ENCODE assay signal across 16 cellular contexts in the genomic region with DNA sequence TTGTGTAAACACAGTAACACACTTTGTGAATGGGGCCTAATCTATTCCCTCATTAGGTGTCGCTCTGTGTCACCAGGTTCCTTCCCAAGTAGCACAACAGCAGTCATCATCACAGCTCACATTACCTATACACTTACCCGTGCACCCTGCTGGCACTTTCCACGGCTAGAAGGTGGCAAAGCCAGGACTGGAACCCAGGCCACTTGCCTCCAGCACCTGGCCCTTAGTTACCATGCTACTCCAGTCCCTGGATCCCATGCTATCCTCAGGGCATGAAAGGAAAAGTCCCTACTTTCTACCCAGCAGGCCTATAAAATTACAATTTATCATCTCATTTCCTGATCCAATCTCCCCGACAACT. TPM values are rescaled to one million over a fixed set of nuclear protein-coding genes. Genes with fewer than 3 reads are reported as not detected.
DNase-seq lines count a peak whose midpoint lies in the region; ATAC-seq and TF ChIP-seq lines count a peak whose summit lies in the region.
"Had no signal": no experiment of that assay in that cellular context is flagged by ENCODE, and none has a peak within 500 bp of the region (broad histone marks: within the 10 kb centered on the region; RNA-seq: fewer than 3 reads in every experiment).

No MANE protein-coding gene starts in this region.

- no peak overlapping the region for H2AFZ ChIP-seq in trophoblast cell (ENCODE audit: insufficient read depth, low read length, poor library complexity)

- no peak overlapping the region for H2BK5ac ChIP-seq in trophoblast cell (ENCODE audit: low read depth, low read length, poor library complexity)

- H3K27me3 ChIP-seq in trophoblast cell (ENCODE audit: insufficient read depth, low read length) = no peaks in the 10 kb centered on the region
- H3K27me3 ChIP-seq: testis had no signal

- H3K36me3 Mint-ChIP-seq in chondrocyte (ENCODE audit: low read depth) = no peaks in the 10 kb centered on the region

- H3K27me3 Mint-ChIP-seq in chondrocyte (ENCODE audit: low read depth) = no peaks in the 10 kb centered on the region
- H3K27me3 Mint-ChIP-seq: B cell had no signal

- no peak overlapping the region for H3K23ac ChIP-seq in trophoblast cell (ENCODE audit: low read length)

- no peak overlapping the region for H3K4me2 ChIP-seq in trophoblast cell (ENCODE audit: low read length)

- H2AK5ac ChIP-seq in trophoblast cell (ENCODE audit: low read length) = no peak overlapping the region

- H3K4ac ChIP-seq in trophoblast cell (ENCODE audit: low read depth, low read length) = peak overlapping the region; percentile 41

- H4K8ac ChIP-seq in trophoblast cell (ENCODE audit: low read depth, low read length) = no peak overlapping the region

- no peak overlapping the region for H3K4me3 Mint-ChIP-seq in chondrocyte (ENCODE audit: unreplicated experiment)
- H3K4me3 Mint-ChIP-seq: activated CD8-positive, alpha-beta T cell treated with anti-CD3 and anti-CD28 coated beads, Interleukin-2, amount 10 ng/mL, durations not matched to agents 7 days and 5 days; B cell had no signal

- peak overlapping the region; percentile 26 for H3K27ac ChIP-seq in trophoblast cell (ENCODE audit: low read depth, low read length)
- H3K27ac ChIP-seq: testis had no signal

- no peak overlapping the region for H3K4me3 ChIP-seq in trophoblast cell (ENCODE audit: low read depth, low read length)
- H3K4me3 ChIP-seq: GM12878, testis had no signal

- WGBS in trophoblast cell (ENCODE audit: extremely low coverage, insufficient coverage, insufficient read length) = 100% methylated on average over 1 of the region's 4 CpGs

- no peak overlapping the region for H2BK12ac ChIP-seq in trophoblast cell (ENCODE audit: low read length)

- H3K79me1 ChIP-seq in trophoblast cell (ENCODE audit: low read length) = peaks cover 6% of the 10 kb centered on the region

- no peak overlapping the region for H3K18ac ChIP-seq in trophoblast cell (ENCODE audit: low read length)

- H2BK120ac ChIP-seq in trophoblast cell (ENCODE audit: insufficient read depth, low read length, poor library complexity) = no peak overlapping the region

- no peak for ATAC-seq in HG03045 (IDR thresholded peaks at IDR 0.05; ENCODE audit: unreplicated experiment)
- ATAC-seq: activated CD8-positive, alpha-beta T cell treated with anti-CD3 and anti-CD28 coated beads, Interleukin-2, amount 10 ng/mL, durations not matched to agents 7 days and 5 days; GM12878 had no signal

- peaks cover 65% of the 10 kb centered on the region for H3K4me1 Mint-ChIP-seq in chondrocyte (ENCODE audit: low read depth)

- DNase-seq in DMS153 (lab: John Stamatoyannopoulos, UW) = peak; percentile 80
- DNase-seq in NCI-H2107 treated with DMSO at 0.1 percent for 48 hours (lab: John Stamatoyannopoulos, UW; ENCODE audit: unreplicated experiment) = peak; percentile 95
- no peak for DNase-seq in chondrocyte (ENCODE audit: low spot score)
- peak in 1 of 2 donors; percentile 39 for DNase-seq in trophoblast cell
- DNase-seq in NK-92 (lab: John Stamatoyannopoulos, UW; ENCODE audit: unreplicated experiment) = no peak
- no peak for DNase-seq in stimulated activated CD4-positive, alpha-beta T cell treated with anti-CD3 and anti-CD28 coated beads, Interleukin-1b, Interleukin-23, amount 100 ng/mL, for 48 hours
- no peak for DNase-seq in head of caudate nucleus
- DNase-seq: activated CD8-positive, alpha-beta T cell treated with anti-CD3 and anti-CD28 coated beads, Interleukin-2, amount 10 ng/mL, durations not matched to agents 7 days and 5 days; effector memory CD4-positive, alpha-beta T cell; foreskin melanocyte; midbrain; NCI-H1092; testis had no signal

- peaks cover 16 to 23% of the 10 kb centered on the region in 2 experiments for H3K4me1 ChIP-seq in trophoblast cell (ENCODE audit: control insufficient read depth in 1 of 2, insufficient read depth in 2 of 2, low read length in 2 of 2)

- H3K9ac ChIP-seq in trophoblast cell (ENCODE audit: low read length) = no peak overlapping the region

- H3K9me3 ChIP-seq in trophoblast cell (ENCODE audit: insufficient read depth, low read depth, low read length) = no peaks in the 10 kb centered on the region
- H3K9me3 ChIP-seq: testis had no signal

- intact Hi-C loops in head of caudate nucleus (cut with DNase I) = no loop called here

- H3K27ac Mint-ChIP-seq in chondrocyte (ENCODE audit: unreplicated experiment) = peak overlapping the region; percentile 72
- H3K27ac Mint-ChIP-seq: activated CD8-positive, alpha-beta T cell treated with anti-CD3 and anti-CD28 coated beads, Interleukin-2, amount 10 ng/mL, durations not matched to agents 7 days and 5 days; B cell had no signal

- no peak overlapping the region for H3K14ac ChIP-seq in trophoblast cell (ENCODE audit: low read length)

- H4K91ac ChIP-seq in trophoblast cell (ENCODE audit: low read depth, low read length) = peak overlapping the region; percentile 1

- H3K9me3 Mint-ChIP-seq in chondrocyte (ENCODE audit: low read depth) = no peaks in the 10 kb centered on the region

- TF ChIP-seq CTCF in chondrocyte (IDR thresholded peaks at IDR 0.05) = no peak

- no peaks in the 10 kb centered on the region for H3K36me3 ChIP-seq in trophoblast cell (ENCODE audit: control insufficient read depth in 1 of 2, insufficient read depth in 2 of 2, low read length in 2 of 2)

- no peak overlapping the region for H4K12ac ChIP-seq in trophoblast cell (ENCODE audit: low read depth, low read length)

- H3K79me2 ChIP-seq in trophoblast cell (ENCODE audit: control insufficient read depth, insufficient read depth, low read length, poor library complexity) = peaks cover 17% of the 10 kb centered on the region

RNA-seq across cellular contexts. Expression of a gene that starts 18.4 kb away (rescaled TPM):
- 28.2 to 32.2 TPM (median 30.2 TPM) in 3 replicates for total RNA-seq in chondrocyte
- polyA plus RNA-seq in trophoblast cell (2013) = 31.9 and 34.4 TPM in 2 replicates

Comparison
In these comparisons a context has a peak if more than half of its experiments do, and no peak if none do; other contexts are left out.
1. DNase-seq: peak in DMS153 (single experiment) and NCI-H2107 treated with DMSO at 0.1 percent for 48 hours (single experiment); none in chondrocyte (single experiment), NK-92 (single experiment), stimulated activated CD4-positive, alpha-beta T cell treated with anti-CD3 and anti-CD28 coated beads, Interleukin-1b, Interleukin-23, amount 100 ng/mL, for 48 hours (single experiment) and head of caudate nucleus (0 of 42).